ENCODE assay signal across 8 cellular contexts in genomic region chr16:81445143-81445922, GRCh38. TPM values are rescaled to one million over a fixed set of nuclear protein-coding genes. Genes with fewer than 3 reads are reported as not detected.
DNase-seq lines count a peak whose midpoint lies in the region; ATAC-seq, FAIRE-seq and TF ChIP-seq lines count a peak whose summit lies in the region.

No MANE protein-coding gene starts in this region.

- H3K27ac ChIP-seq in A549, result peak overlapping the region; percentile 98 to 99
- H3K27ac ChIP-seq in lung (ENCODE audit: low read depth in 1 of 2, low read length in 1 of 2), result peak overlapping the region; percentile 77 to 94
- H3K27ac ChIP-seq in testis, result peak overlapping the region; percentile 72 to 87

- ATAC-seq in A549 (peak; percentile 41 to 42; a peak in 5 of 6 replicates), HG03432 (IDR thresholded peaks at IDR 0.05; ENCODE audit: unreplicated experiment) (peak; percentile 52), lung (ENCODE audit: insufficient read depth, low FRiP score) (no peak), GM18873 (IDR thresholded peaks at IDR 0.05; ENCODE audit: low FRiP score, unreplicated experiment) (no peak)

- peak overlapping the region; percentile 90 for H3K27ac Mint-ChIP-seq in dendritic cell treated with granulocyte-macrophage colony-stimulating factor and Interleukin-4, amounts not matched to agents 40 ng/mL and 50 ng/mL, for 4 days

- intact Hi-C loops in dendritic cell treated with granulocyte-macrophage colony-stimulating factor and Interleukin-4, amounts not matched to agents 40 ng/mL and 50 ng/mL, for 4 days (cut with micrococcal nuclease), result loop anchor here (5.0 kb wide), 2 partner anchors 37 to 77 kb away; no protein-coding TSS in a partner anchor
- intact Hi-C loops in testis (cut with DNase I; ENCODE audit: low total_unique reads), result no loop called here

- TF ChIP-seq CTCF in A549 (IDR thresholded peaks at IDR 0.05), result peak; percentile 12; the same call in 1 of the 3 replicates
- peak; percentile 56; the same call in 1 of the 2 replicates for TF ChIP-seq CTCF in GM12875 (IDR thresholded peaks at IDR 0.05; ENCODE audit: borderline replicate concordance, insufficient read depth, low read depth, low read length)
- TF ChIP-seq CTCF in lung (IDR thresholded peaks at IDR 0.05; ENCODE audit: control extremely low read depth, extremely low read depth), result no peak
- no peak for TF ChIP-seq CTCF in testis (IDR thresholded peaks at IDR 0.05)

- peak overlapping the region; percentile 100 for H3K4me3 Mint-ChIP-seq in dendritic cell treated with granulocyte-macrophage colony-stimulating factor and Interleukin-4, amounts not matched to agents 40 ng/mL and 50 ng/mL, for 4 days

- H3K36me3 Mint-ChIP-seq in dendritic cell treated with granulocyte-macrophage colony-stimulating factor and Interleukin-4, amounts not matched to agents 40 ng/mL and 50 ng/mL, for 4 days (ENCODE audit: low read depth), result peaks cover 38% of the 10 kb centered on the region

- no peak for TF ChIP-seq EP300 in A549 (IDR thresholded peaks at IDR 0.05)

- CTCF ChIA-PET in A549 (lab: Yijun Ruan, JAX), result interaction anchor here (0.5 to 1.5 kb wide), 4 partner anchors 41 to 92 kb away, joined by 3 to 7 read pairs (median 3); no protein-coding TSS in a partner anchor

- H3K27me3 Mint-ChIP-seq in dendritic cell treated with granulocyte-macrophage colony-stimulating factor and Interleukin-4, amounts not matched to agents 40 ng/mL and 50 ng/mL, for 4 days, result peaks cover 18% of the 10 kb centered on the region

- DNase-seq in A549 (ENCODE audit: low read depth in 1 of 2, low spot score in 1 of 2) (peak in 1 of 2 experiments; percentile 61), UCSD-AML1 (lab: John Stamatoyannopoulos, UW; ENCODE audit: unreplicated experiment) (peak; percentile 40), lung (ENCODE audit: low spot score) (no peak), testis (peak; percentile 36)

- no peak for TF ChIP-seq RAD21 in A549 (conservative IDR thresholded peaks at IDR 0.05 in 1 of 2, IDR thresholded peaks at IDR 0.05 in 1 of 2)

- FAIRE-seq in A549 (lab: Jason Lieb, UNC), result no peak

- H3K9me3 ChIP-seq in A549 (no peaks in the 10 kb centered on the region), lung (ENCODE audit: control insufficient read depth in 2 of 2, insufficient read depth in 1 of 2, low read length in 1 of 2) (no peaks in the 10 kb centered on the region), testis (no peaks in the 10 kb centered on the region)

- H3K36me3 ChIP-seq in lung (ENCODE audit: control insufficient read depth in 2 of 2, insufficient read depth in 2 of 2, low read length in 2 of 2), result no peaks in the 10 kb centered on the region
- H3K36me3 ChIP-seq in testis (ENCODE audit: low read depth, missing control alignments), result no peaks in the 10 kb centered on the region

- peaks cover 65% of the 10 kb centered on the region for H3K4me1 Mint-ChIP-seq in dendritic cell treated with granulocyte-macrophage colony-stimulating factor and Interleukin-4, amounts not matched to agents 40 ng/mL and 50 ng/mL, for 4 days (ENCODE audit: low read depth)

- H3K9me3 Mint-ChIP-seq in dendritic cell treated with granulocyte-macrophage colony-stimulating factor and Interleukin-4, amounts not matched to agents 40 ng/mL and 50 ng/mL, for 4 days, result no peaks in the 10 kb centered on the region

- 0 out of 2 replicates have a peak, but pooled peaks have one; percentile 12 for TF ChIP-seq POLR2A in A549 (IDR thresholded peaks at IDR 0.05; ENCODE audit: low read length)
- TF ChIP-seq POLR2A in testis (IDR thresholded peaks at IDR 0.05), result no peak

- H3K4me1 ChIP-seq in A549 (peaks cover 43% of the 10 kb centered on the region), lung (ENCODE audit: control insufficient read depth in 2 of 2, insufficient read depth in 2 of 2, low read length in 2 of 2) (peaks cover 0 to 14% of the 10 kb centered on the region in 2 donors), testis (peaks cover 10% of the 10 kb centered on the region)

- peak overlapping the region; percentile 79 for H3K4me3 ChIP-seq in A549
- peak overlapping the region; percentile 75 for H3K4me3 ChIP-seq in GM12875 (ENCODE audit: low read depth, low read length)
- H3K4me3 ChIP-seq in lung, result peak overlapping the region; percentile 84
- peak overlapping the region; percentile 60 to 66 for H3K4me3 ChIP-seq in testis

- peak overlapping the region; percentile 95 for H3K4me2 ChIP-seq in A549

- POLR2A ChIA-PET in A549 (lab: Yijun Ruan, JAX), result interaction anchor here (0.6 to 1.2 kb wide), 3 partner anchors 40 to 52 kb away, joined by 3 to 4 read pairs (median 3); no protein-coding TSS in a partner anchor

- under 1% methylated on average over 19 of the region's 62 CpGs for WGBS in A549 (ENCODE audit: missing lambda C conversion rate)
- 0% methylated on average over 46 to 62 of the region's 62 CpGs for WGBS in lung, 2 donors
- 0 to 2% methylated on average over 9 to 28 of the region's 62 CpGs for WGBS in testis, 2 donors

- no peaks in the 10 kb centered on the region for H3K27me3 ChIP-seq in lung (ENCODE audit: control insufficient read depth, insufficient read depth)
- H3K27me3 ChIP-seq in testis, result no peaks in the 10 kb centered on the region

TF ChIP-seq in A549, 52 proteins besides CTCF, POLR2A, EP300 and RAD21:
- 0 out of 3 replicates have a peak, but pooled peaks have one; percentile 15 for TF ChIP-seq SMC3 (IDR thresholded peaks at IDR 0.05)
- TF ChIP-seq TP53 (CRISPR knock-in tag; IDR thresholded peaks at IDR 0.05), result peak; percentile 71; the same call in 1 of the 2 replicates
- no peak for TF ChIP-seq ZC3H11A (IDR thresholded peaks at IDR 0.05)
- 0 out of 2 replicates have a peak, but pooled peaks have one; percentile 33 for TF ChIP-seq PHF8 (IDR thresholded peaks at IDR 0.05; ENCODE audit: borderline replicate concordance, low read depth)
- TF ChIP-seq JUN (IDR thresholded peaks at IDR 0.05), result peak in 1 of 2 experiments; percentile 54; a peak in 1 of 5 replicates

RNA-seq across cellular contexts. Expression of gene CMIP, which starts 0.7 kb away (rescaled TPM):
- polyA plus RNA-seq in A549 (2011; rRNA removed) (21.6 and 44.7 TPM in 2 replicates), A549 (2017; fragmentation: RNase III; extraction: RNeasy Plus Mini Kit Qiagen cat#74134 plus additional on column Dnase treatment) (118 to 129 TPM (median 125 TPM) in 3 replicates), lung (10 to 100 TPM; 11.8 to 41.4 TPM), testis (ENCODE audit: insufficient read depth, low read depth, low replicate concordance) (34.9 TPM)
- 78.5 and 97.9 TPM in 2 replicates for polyA plus RNA-seq in A549 (2012; cell fraction: cytosol; rRNA removed)
- polyA plus RNA-seq in A549 (2012; cell fraction: nucleus; rRNA removed), result 128 and 142 TPM in 2 replicates
- polyA minus RNA-seq in A549 (2011; rRNA and poly(A)+ RNA removed), result 89.1 and 130 TPM in 2 replicates
- total RNA-seq in lung (10 to 100 TPM; 55.7 to 80.5 TPM), testis (10 to 100 TPM; 42.0 to 72.5 TPM)

Comparison
In these comparisons a context has a peak if more than half of its experiments do, and no peak if none do; other contexts are left out.
1. ATAC-seq: peak in A549 (2 of 2) and HG03432 (single experiment); none in lung (single experiment) and GM18873 (single experiment).
2. CTCF ChIP-seq: peak in A549 (single experiment) and GM12875 (single experiment); none in lung (single experiment) and testis (0 of 3).
3. Peak in every context shown above with its lines, with median percentiles within 50 percentile points of each other: H3K27ac ChIP-seq and H3K4me3 ChIP-seq.